In genomic region chr17:9106278-9106677, GRCh38 we compare ENCODE assay signal across 1 cellular context.
TF ChIP-seq lines count a peak whose summit lies in the region.

No MANE protein-coding gene starts in this region.

TF ChIP-seq in HEK293, 187 proteins besides CTCF, POLR2A, EP300 and RAD21:
- peak; percentile 84 for TF ChIP-seq ZNF366 (tag by site-specific recombination; conservative IDR thresholded peaks at IDR 0.05)
